ENCODE assay signal across 14 cellular contexts in the genomic region with DNA sequence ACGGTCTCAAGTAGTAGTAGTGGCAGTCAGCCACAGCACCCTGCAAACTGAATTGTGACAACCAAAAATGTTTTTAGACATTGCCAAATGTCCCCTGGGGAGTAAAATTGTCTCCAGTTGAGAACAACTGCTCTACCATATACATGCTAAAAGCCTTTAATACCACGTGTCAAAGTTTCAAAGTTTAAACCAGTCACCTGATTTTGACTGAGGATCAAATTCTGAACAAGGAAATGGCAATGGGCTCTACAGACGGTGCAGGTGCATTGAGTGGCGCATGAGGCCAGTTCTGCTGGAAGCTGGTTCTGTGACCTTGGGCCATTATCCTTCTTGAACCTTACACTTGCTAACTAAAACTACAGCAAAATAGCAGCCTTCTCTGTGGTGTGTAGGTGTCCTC.
"Had no signal": no experiment of that assay in that cellular context is flagged by ENCODE, and none has a peak within 500 bp of the region (broad histone marks: within the 10 kb centered on the region; RNA-seq: fewer than 3 reads in every experiment).

No MANE protein-coding gene starts in this region.

- H3K27me3 ChIP-seq: tibial nerve had no signal

- H3K9me2 ChIP-seq: SK-N-SH had no signal

- H3K4me1 Mint-ChIP-seq: activated B cell treated with CpG ODN at 0.5 μM for 24 hours; activated CD4-positive, alpha-beta T cell treated with anti-CD3 and anti-CD28 coated beads, Interleukin-2, amount 10 ng/mL, durations not matched to agents 24 days and 14 days; activated naive CD4-positive, alpha-beta T cell treated with anti-CD3 and anti-CD28 coated beads, Interleukin-2, amount 10 ng/mL, durations not matched to agents 7 days and 5 days; central memory CD8-positive, alpha-beta T cell; stimulated activated naive CD8-positive, alpha-beta T cell treated with anti-CD3 and anti-CD28 coated beads, Interleukin-15, amount 100 ng/mL, for 72 hours had no signal

- DNase-seq: activated B cell treated with CpG ODN at 0.5 μM for 24 hours; activated CD4-positive, alpha-beta T cell treated with anti-CD3 and anti-CD28 coated beads, Interleukin-2, amount 10 ng/mL, durations not matched to agents 24 days and 14 days; activated naive CD4-positive, alpha-beta T cell treated with anti-CD3 and anti-CD28 coated beads, Interleukin-2, amount 10 ng/mL, durations not matched to agents 7 days and 5 days; dermis blood vessel endothelial cell; erythroblast; hypothalamus; SK-N-SH; stimulated activated CD4-positive, alpha-beta T cell treated with anti-CD3 and anti-CD28 coated beads, Interleukin-4, amount 100 ng/mL, for 4 hours; stimulated activated naive CD8-positive, alpha-beta T cell treated with anti-CD3 and anti-CD28 coated beads, Interleukin-15, amount 100 ng/mL, for 72 hours had no signal

- H3K9me3 Mint-ChIP-seq: activated B cell treated with CpG ODN at 0.5 μM for 24 hours; activated CD4-positive, alpha-beta T cell treated with anti-CD3 and anti-CD28 coated beads, Interleukin-2, amount 10 ng/mL, durations not matched to agents 24 days and 14 days; activated naive CD4-positive, alpha-beta T cell treated with anti-CD3 and anti-CD28 coated beads, Interleukin-2, amount 10 ng/mL, durations not matched to agents 7 days and 5 days; activated T-helper 2 cell treated with anti-CD3 and anti-CD28 coated beads, Interferon-gamma antibody, Interleukin-2, Interleukin-4, amounts not matched to agents 10 μg/mL and 5 μg/mL and 100 μg/mL, durations not matched to agents 14 hours and 24 hours and 36 hours; central memory CD8-positive, alpha-beta T cell; stimulated activated naive CD8-positive, alpha-beta T cell treated with anti-CD3 and anti-CD28 coated beads, Interleukin-15, amount 100 ng/mL, for 72 hours; T-helper 1 cell treated with Interleukin-12 subunit alpha and Interleukin-12 subunit beta and Interleukin-4 antibody, amounts not matched to agents 30 μg/mL and 1 μg/mL, for 36 hours had no signal

- H3K36me3 ChIP-seq: tibial nerve had no signal

- H3K4me2 ChIP-seq: SK-N-SH had no signal

- H3K4me3 ChIP-seq: tibial nerve had no signal

- H3K4me3 Mint-ChIP-seq: activated B cell treated with CpG ODN at 0.5 μM for 24 hours; activated CD4-positive, alpha-beta T cell treated with anti-CD3 and anti-CD28 coated beads, Interleukin-2, amount 10 ng/mL, durations not matched to agents 24 days and 14 days; activated naive CD4-positive, alpha-beta T cell treated with anti-CD3 and anti-CD28 coated beads, Interleukin-2, amount 10 ng/mL, durations not matched to agents 7 days and 5 days; brain; central memory CD8-positive, alpha-beta T cell; stimulated activated naive CD8-positive, alpha-beta T cell treated with anti-CD3 and anti-CD28 coated beads, Interleukin-15, amount 100 ng/mL, for 72 hours; T-helper 1 cell treated with Interleukin-12 subunit alpha and Interleukin-12 subunit beta and Interleukin-4 antibody, amounts not matched to agents 30 μg/mL and 1 μg/mL, for 36 hours had no signal

- H3K27me3 Mint-ChIP-seq: activated CD4-positive, alpha-beta T cell treated with anti-CD3 and anti-CD28 coated beads, Interleukin-2, amount 10 ng/mL, durations not matched to agents 24 days and 14 days; brain had no signal

- ATAC-seq: stimulated activated naive CD8-positive, alpha-beta T cell treated with anti-CD3 and anti-CD28 coated beads, Interleukin-15, amount 100 ng/mL, for 72 hours had no signal

- H3K9ac ChIP-seq: SK-N-SH had no signal

- H3K36me3 Mint-ChIP-seq: activated naive CD4-positive, alpha-beta T cell treated with anti-CD3 and anti-CD28 coated beads, Interleukin-2, amount 10 ng/mL, durations not matched to agents 7 days and 5 days; brain had no signal

- H3K27ac Mint-ChIP-seq: activated B cell treated with CpG ODN at 0.5 μM for 24 hours; activated CD4-positive, alpha-beta T cell treated with anti-CD3 and anti-CD28 coated beads, Interleukin-2, amount 10 ng/mL, durations not matched to agents 24 days and 14 days; activated naive CD4-positive, alpha-beta T cell treated with anti-CD3 and anti-CD28 coated beads, Interleukin-2, amount 10 ng/mL, durations not matched to agents 7 days and 5 days; activated T-helper 2 cell treated with anti-CD3 and anti-CD28 coated beads, Interferon-gamma antibody, Interleukin-2, Interleukin-4, amounts not matched to agents 10 μg/mL and 5 μg/mL and 100 μg/mL, durations not matched to agents 14 hours and 24 hours and 36 hours; stimulated activated naive CD8-positive, alpha-beta T cell treated with anti-CD3 and anti-CD28 coated beads, Interleukin-15, amount 100 ng/mL, for 72 hours; T-helper 1 cell treated with Interleukin-12 subunit alpha and Interleukin-12 subunit beta and Interleukin-4 antibody, amounts not matched to agents 30 μg/mL and 1 μg/mL, for 36 hours had no signal

- H3K27ac ChIP-seq: tibial nerve had no signal

- H3K9me3 ChIP-seq: SK-N-SH, tibial nerve had no signal
